ENCODE assay signal across 23 cellular contexts in genomic region chr14:62307844-62308243, GRCh38.
A peak's percentile ranks its signal among the peaks of the same experiment; 100 is the strongest.
DNase-seq lines count a peak whose midpoint lies in the region; ATAC-seq, FAIRE-seq and TF ChIP-seq lines count a peak whose summit lies in the region.
"Had no signal": no experiment of that assay in that cellular context is flagged by ENCODE, and none has a peak within 500 bp of the region (broad histone marks: within the 10 kb centered on the region; RNA-seq: fewer than 3 reads in every experiment).

No MANE protein-coding gene starts in this region.

- no peak overlapping the region for H3K4ac ChIP-seq in H1 (replicated peaks; ENCODE audit: insufficient read length, low read depth, low read length)

- POLR2A ChIA-PET in H1 (lab: Charles Lee; ENCODE audit: partially characterized antibody): no interaction called here
- POLR2A ChIA-PET in HepG2 (lab: Yijun Ruan, JAX): no interaction called here

- H4K8ac ChIP-seq in H1 (ENCODE audit: extremely low read depth, insufficient read depth, low read length): no peak overlapping the region

- in situ Hi-C loops in HepG2 (cut with HindIII; ENCODE audit: extremely low pct_ligation_motif_present, low pct_unique_long_range_greater_than_20kb): no loop called here

- H3K4me1 Mint-ChIP-seq in progenitor cell of endocrine pancreas (ENCODE audit: low read depth): peaks cover 36% of the 10 kb centered on the region

- ATAC-seq in HepG2: no peak
- ATAC-seq: A549, HCT116, K562 had no signal

- no TSS peak for BruUV-seq in HepG2 (replicated peaks; lab: Mats Ljungman, UMichigan)

- TF ChIP-seq CTCF in GM12872 (IDR thresholded peaks at IDR 0.05; ENCODE audit: insufficient read depth, low read depth, low read length) (peak; percentile 5; the same call in 1 of the 3 replicates), H1 (IDR thresholded peaks at IDR 0.05; ENCODE audit: control extremely low read depth in 1 of 3, insufficient read depth in 1 of 3, low read depth in 1 of 3, low read length in 3 of 3) (peak in 2 of 3 experiments; percentile 43 to 60; a peak in 3 of 4 replicates), progenitor cell of endocrine pancreas (IDR thresholded peaks at IDR 0.05; ENCODE audit: unreplicated experiment) (peak; percentile 13), HepG2 (CRISPR knock-in tag; IDR thresholded peaks at IDR 0.05) (no peak)

- intact Hi-C loops in HepG2 (cut with micrococcal nuclease; ENCODE audit: unreplicated experiment): no loop called here

- H2BK5ac ChIP-seq in H1 (ENCODE audit: low read depth, low read length): no peak overlapping the region

- H3K14ac ChIP-seq in H1 (ENCODE audit: insufficient read length): peak overlapping the region; percentile 77

- no peaks in the 10 kb centered on the region for H3K79me1 ChIP-seq in H1 (ENCODE audit: low read depth, low read length)

- H2BK120ac ChIP-seq in H1 (replicated peaks; ENCODE audit: low read depth, low read length): no peak overlapping the region

- H2AK5ac ChIP-seq in H1 (ENCODE audit: low read depth, low read length): no peak overlapping the region

- no peak overlapping the region for H3K9ac ChIP-seq in H1 (replicated peaks in 1 of 4; ENCODE audit: extremely low read depth in 1 of 4, low read depth in 3 of 4, low read length in 3 of 4)
- H3K9ac ChIP-seq in HepG2 (ENCODE audit: insufficient read depth, low read depth, low read length): no peak overlapping the region

- H3K27me3 Mint-ChIP-seq in progenitor cell of endocrine pancreas: no peaks in the 10 kb centered on the region
- H3K27me3 Mint-ChIP-seq: CD4-positive, alpha-beta T cell had no signal

- H2BK12ac ChIP-seq in H1 (ENCODE audit: low read depth, low read length): no peak overlapping the region

- TF ChIP-seq RAD21 in H1 (IDR thresholded peaks at IDR 0.05 in 1 of 2, conservative IDR thresholded peaks at IDR 0.05 in 1 of 2; ENCODE audit: low read depth in 2 of 2, low read length in 2 of 2) (peak; percentile 14 to 30), HepG2 (CRISPR knock-in tag; IDR thresholded peaks at IDR 0.05) (no peak)

- peak; percentile 48 for FAIRE-seq in H1 (lab: Jason Lieb, UNC)
- no peak for FAIRE-seq in HepG2 (lab: Jason Lieb, UNC)
- FAIRE-seq: A549, D721Med, G401.6, GM12892, GM18507, H54, K562 had no signal

- peaks cover 2 to 6% (median 2%) of the 10 kb centered on the region in 4 experiments; a peak in 4 of 7 replicates for H3K4me1 ChIP-seq in H1 (replicated peaks in 1 of 4; ENCODE audit: control insufficient read depth in 3 of 4, insufficient read depth in 4 of 4, low read length in 3 of 4)
- H3K4me1 ChIP-seq in iPS DF 6.9 (ENCODE audit: control insufficient read depth, insufficient read depth, low read length): peaks cover 2% of the 10 kb centered on the region; the same call in 1 of the 2 replicates
- H3K4me1 ChIP-seq in HepG2 (ENCODE audit: insufficient read depth, low read length): no peaks in the 10 kb centered on the region
- H3K4me1 ChIP-seq: A549, Caco-2 had no signal

- no peak overlapping the region for H3K27ac Mint-ChIP-seq in progenitor cell of endocrine pancreas
- H3K27ac Mint-ChIP-seq: CD4-positive, alpha-beta T cell; HFFc6 had no signal

- H3K79me2 ChIP-seq in H1 (ENCODE audit: control insufficient read depth in 1 of 2, insufficient read depth in 2 of 2, low read length in 2 of 2): no peaks in the 10 kb centered on the region
- no peaks in the 10 kb centered on the region for H3K79me2 ChIP-seq in HepG2 (ENCODE audit: insufficient read depth, low read length)

- no peaks in the 10 kb centered on the region for H3K27me3 ChIP-seq in H1 (replicated peaks in 1 of 4; ENCODE audit: control insufficient read depth in 3 of 4, extremely low read depth in 1 of 4, insufficient read depth in 3 of 4, low read length in 3 of 4)
- H3K27me3 ChIP-seq in iPS DF 6.9 (ENCODE audit: control insufficient read depth, insufficient read depth, low read length): no peaks in the 10 kb centered on the region
- no peaks in the 10 kb centered on the region for H3K27me3 ChIP-seq in HepG2 (ENCODE audit: control insufficient read depth in 1 of 2, insufficient read depth in 2 of 2, low read length in 2 of 2)

- H3K9me3 ChIP-seq in H1 (ENCODE audit: insufficient read depth in 2 of 2, low read depth in 1 of 2, low read length in 1 of 2) (no peaks in the 10 kb centered on the region), iPS DF 6.9 (ENCODE audit: control insufficient read depth, insufficient read depth, low read length) (no peaks in the 10 kb centered on the region), HepG2 (ENCODE audit: low read length) (peaks cover 26% of the 10 kb centered on the region)
- H3K9me3 ChIP-seq: A549, Caco-2 had no signal

- TF ChIP-seq POLR2A in H1 (IDR thresholded peaks at IDR 0.05; ENCODE audit: control extremely low read depth in 1 of 2, low read depth in 2 of 2, low read length in 2 of 2) (no peak), HepG2 (IDR thresholded peaks at IDR 0.05; ENCODE audit: insufficient read depth in 1 of 2, low read depth in 2 of 2, low read length in 2 of 2) (no peak)

- H3K18ac ChIP-seq in H1 (ENCODE audit: extremely low read depth, low read length): peak overlapping the region; percentile 60; the same call in 1 of the 2 replicates

- H2BK15ac ChIP-seq in H1 (ENCODE audit: low read length): no peak overlapping the region

- H4K20me1 ChIP-seq in H1 (replicated peaks in 1 of 2; ENCODE audit: control insufficient read depth in 1 of 2, insufficient read depth in 2 of 2, low read length in 2 of 2) (no peaks in the 10 kb centered on the region), HepG2 (ENCODE audit: insufficient read depth, low read length) (no peaks in the 10 kb centered on the region)

- H3K4me3 ChIP-seq in H1 (ENCODE audit: extremely low read depth in 1 of 4, insufficient read depth in 2 of 4, low read depth in 3 of 4, low read length in 4 of 4) (no peak overlapping the region), iPS DF 6.9 (ENCODE audit: low read length) (no peak overlapping the region), HepG2 (replicated peaks in 1 of 3; ENCODE audit: insufficient read depth in 1 of 3, low read depth in 2 of 3, low read length in 3 of 3) (no peak overlapping the region)
- H3K4me3 ChIP-seq: A549, K562 had no signal

- H2BK20ac ChIP-seq in H1 (ENCODE audit: low read length): no peak overlapping the region

- H3K23me2 ChIP-seq in H1 (ENCODE audit: low read depth, low read length): no peaks in the 10 kb centered on the region

- H3K36me3 Mint-ChIP-seq in progenitor cell of endocrine pancreas (ENCODE audit: insufficient read depth): no peaks in the 10 kb centered on the region

- H4K5ac ChIP-seq in H1 (ENCODE audit: insufficient read length, low read depth, low read length): no peak overlapping the region

- peaks cover 6% of the 10 kb centered on the region for H3K9me3 Mint-ChIP-seq in progenitor cell of endocrine pancreas (ENCODE audit: low read depth)
- H3K9me3 Mint-ChIP-seq: CD4-positive, alpha-beta T cell had no signal

- H3K4me2 ChIP-seq in H1 (ENCODE audit: insufficient read depth in 1 of 2, low read depth in 2 of 2, low read length in 2 of 2) (no peak overlapping the region), HepG2 (ENCODE audit: low read depth, low read length) (no peak overlapping the region)
- H3K4me2 ChIP-seq: A549 had no signal

- DNase-seq in H1 (ENCODE audit: low read depth in 1 of 2, low spot score in 2 of 2) (no peak), iPS DF 6.9 (ENCODE audit: low read depth, low spot score) (peak; percentile 7), progenitor cell of endocrine pancreas (ENCODE audit: low spot score, unreplicated experiment) (no peak), GM19240 (ENCODE audit: insufficient read length, low spot score) (no peak), HepG2 (ENCODE audit: low spot score) (no peak), NCI-H446 treated with DMSO at 0.1 percent for 48 hours (lab: John Stamatoyannopoulos, UW) (no peak)
- DNase-seq: AML-193; Caco-2; CD4-positive, alpha-beta T cell; HFFc6; IMR-90 had no signal

- H2AFZ ChIP-seq in H1 (ENCODE audit: low read length) (no peak overlapping the region), HepG2 (ENCODE audit: low read length) (no peak overlapping the region)

- H3K23ac ChIP-seq in H1 (ENCODE audit: insufficient read length): no peak overlapping the region

- H3K56ac ChIP-seq in H1 (replicated peaks; ENCODE audit: insufficient read length, low read depth, low read length): no peak overlapping the region

- CTCF ChIA-PET in H1 (lab: Charles Lee; ENCODE audit: partially characterized antibody) (interaction anchor here (0.6 to 1.1 kb wide), 8 partner anchors 15 to 145 kb away, joined by 3 to 4 read pairs (median 3); no protein-coding TSS in a partner anchor), HepG2 (lab: Yijun Ruan, JAX; ENCODE audit: low intra/inter-chr PET ratio, low total read pairs) (no interaction called here)

- H4K91ac ChIP-seq in H1 (replicated peaks; ENCODE audit: insufficient read length, low read length): no peak overlapping the region

- no peak overlapping the region for H3K27ac ChIP-seq in H1 (ENCODE audit: low read depth, low read length)
- H3K27ac ChIP-seq in iPS DF 6.9 (ENCODE audit: low read length): no peak overlapping the region
- H3K27ac ChIP-seq in HepG2 (ENCODE audit: extremely low read length, insufficient read depth, low read length): no peak overlapping the region
- H3K27ac ChIP-seq: 22Rv1, A549, C4-2B, HL-60 had no signal

- H3K36me3 ChIP-seq in H1 (ENCODE audit: control insufficient read depth in 2 of 4, insufficient read depth in 4 of 4, low read length in 3 of 4): no peaks in the 10 kb centered on the region
- no peaks in the 10 kb centered on the region for H3K36me3 ChIP-seq in iPS DF 6.9 (ENCODE audit: control insufficient read depth, insufficient read depth, low read length)
- no peaks in the 10 kb centered on the region for H3K36me3 ChIP-seq in HepG2 (replicated peaks in 1 of 2; ENCODE audit: control insufficient read depth in 1 of 2, insufficient read depth in 2 of 2, low read length in 2 of 2)

- WGBS in H1 (ENCODE audit: extremely low coverage in 1 of 2, insufficient coverage in 1 of 2, insufficient read length in 1 of 2, insufficient replicate concordance in 2 of 2, low coverage in 1 of 2, low lambda C conversion rate in 2 of 2, missing lambda C conversion rate in 1 of 2), 2 experiments: 83% methylated on average over 3 of the region's 3 CpGs; no CpG with 5 or more reads in 1 of the 2 experiments
- no CpG with 5 or more reads among the region's 3 CpGs for WGBS in iPS DF 6.9 (ENCODE audit: insufficient coverage, insufficient read length)
- WGBS in HepG2 (ENCODE audit: low lambda C conversion rate): 53% methylated on average over 3 of the region's 3 CpGs

- no peak for TF ChIP-seq EP300 in H1 (IDR thresholded peaks at IDR 0.05; ENCODE audit: borderline replicate concordance in 1 of 2, low read depth in 2 of 2, low read length in 2 of 2)
- TF ChIP-seq EP300 in HepG2 (IDR thresholded peaks at IDR 0.05; ENCODE audit: low read depth in 2 of 2, low read length in 2 of 2): no peak
- no peak for TF ChIP-seq EP300 in HepG2 (CRISPR knock-in tag; IDR thresholded peaks at IDR 0.05; ENCODE audit: borderline replicate concordance)

- H3K4me3 Mint-ChIP-seq in progenitor cell of endocrine pancreas (ENCODE audit: low read depth): no peak overlapping the region
- H3K4me3 Mint-ChIP-seq: CD4-positive, alpha-beta T cell; HFFc6 had no signal

TF ChIP-seq in H1, 55 proteins besides CTCF, POLR2A, EP300 and RAD21 (continues in another document):
- no peak for TF ChIP-seq RNF2 (IDR thresholded peaks at IDR 0.05; ENCODE audit: borderline replicate concordance, low read depth, low read length, missing control alignments, poor library complexity, severe bottlenecking)

TF ChIP-seq in HepG2, 621 proteins besides CTCF, POLR2A, EP300 and RAD21 (continues in another document):
- TF ChIP-seq ARNTL (CRISPR knock-in tag; IDR thresholded peaks at IDR 0.05) (no peak), NFRKB (IDR thresholded peaks at IDR 0.05) (no peak)
